17 cellular contexts compared by ENCODE assay signal in genomic region chr6:16766836-16767745, GRCh38. TPM values are rescaled to one million over a fixed set of nuclear protein-coding genes. Genes with fewer than 3 reads are reported as not detected.
DNase-seq lines count a peak whose midpoint lies in the region; ATAC-seq and TF ChIP-seq lines count a peak whose summit lies in the region.
"Had no signal": no experiment of that assay in that cellular context is flagged by ENCODE, and none has a peak within 500 bp of the region (broad histone marks: within the 10 kb centered on the region; RNA-seq: fewer than 3 reads in every experiment).

No MANE protein-coding gene starts in this region.

- H3F3A ChIP-seq in SK-N-SH (replicated peaks; ENCODE audit: insufficient read depth), result peaks cover 76% of the 10 kb centered on the region

- H3K9me3 ChIP-seq in SK-N-SH, result no peaks in the 10 kb centered on the region
- H3K9me3 ChIP-seq in skeletal muscle satellite cell (replicated peaks; ENCODE audit: low read length), result no peaks in the 10 kb centered on the region
- H3K9me3 ChIP-seq: upper lobe of left lung had no signal

- no peaks in the 10 kb centered on the region for H3K36me3 ChIP-seq in SK-N-SH (replicated peaks in 1 of 2; ENCODE audit: control insufficient read depth in 1 of 2, insufficient read depth in 2 of 2, low read length in 1 of 2)
- no peaks in the 10 kb centered on the region for H3K36me3 ChIP-seq in skeletal muscle satellite cell (ENCODE audit: insufficient read depth, low read length)
- H3K36me3 ChIP-seq: upper lobe of left lung had no signal

- ATAC-seq in activated CD8-positive, alpha-beta memory T cell treated with anti-CD3 and anti-CD28 coated beads, Interleukin-2, amount 10 ng/mL, durations not matched to agents 7 days and 5 days, result no peak
- ATAC-seq in HG03039 (IDR thresholded peaks at IDR 0.05; ENCODE audit: unreplicated experiment), result no peak

- H3K4me1 ChIP-seq in SK-N-SH (ENCODE audit: control insufficient read depth in 1 of 2, insufficient read depth in 2 of 2, low read depth in 1 of 2, low read length in 1 of 2), result peaks cover 6 to 46% of the 10 kb centered on the region in 2 experiments
- peaks cover 79% of the 10 kb centered on the region for H3K4me1 ChIP-seq in skeletal muscle satellite cell (ENCODE audit: control insufficient read depth, insufficient read depth, low read length)

- H3K9me2 ChIP-seq in SK-N-SH, result no peaks in the 10 kb centered on the region

- no peak for TF ChIP-seq CTCF in SK-N-SH (IDR thresholded peaks at IDR 0.05)
- TF ChIP-seq CTCF in fibroblast of mammary gland (conservative IDR thresholded peaks at IDR 0.05; ENCODE audit: control insufficient read depth, insufficient read depth, low read depth, low read length), result no peak

- no peak overlapping the region for H3K4me3 ChIP-seq in SK-N-SH (ENCODE audit: low read depth in 2 of 2, low read length in 1 of 2)
- no peak overlapping the region for H3K4me3 ChIP-seq in fibroblast of mammary gland (ENCODE audit: control insufficient read depth, low read depth, low read length)
- H3K4me3 ChIP-seq in skeletal muscle satellite cell (ENCODE audit: low read length), result no peak overlapping the region
- H3K4me3 ChIP-seq: upper lobe of left lung had no signal

- H3K27ac Mint-ChIP-seq in activated CD8-positive, alpha-beta memory T cell treated with anti-CD3 and anti-CD28 coated beads, Interleukin-2, amount 10 ng/mL, durations not matched to agents 7 days and 5 days, result peak overlapping the region; percentile 39
- H3K27ac Mint-ChIP-seq: CD4-positive, alpha-beta T cell; memory B cell had no signal

- H3K27ac ChIP-seq in SK-N-SH (ENCODE audit: low read depth in 2 of 2, low read length in 1 of 2), result peak overlapping the region; percentile 90 to 92; a peak in 3 of 4 replicates

- 72% methylated on average over 7 of the region's 7 CpGs for WGBS in SK-N-SH (ENCODE audit: low lambda C conversion rate)

- H2AFZ ChIP-seq in SK-N-SH (ENCODE audit: low read depth), result no peak overlapping the region

- no peak for DNase-seq in activated CD8-positive, alpha-beta memory T cell treated with anti-CD3 and anti-CD28 coated beads, Interleukin-2, amount 10 ng/mL, durations not matched to agents 7 days and 5 days
- no peak for DNase-seq in activated CD8-positive, alpha-beta memory T cell treated with anti-CD3 and anti-CD28 coated beads for 24 hours
- no peak for DNase-seq in SK-N-SH
- peak; percentile 36 for DNase-seq in fibroblast of mammary gland (ENCODE audit: low read depth)
- no peak for DNase-seq in NCI-H748 (lab: John Stamatoyannopoulos, UW; ENCODE audit: unreplicated experiment)
- DNase-seq in HUDEP-2 (lab: John Stamatoyannopoulos, UW; ENCODE audit: unreplicated experiment in 76 of 76), result no peak
- DNase-seq: activated naive CD4-positive, alpha-beta T cell; caudate nucleus; DMS79 treated with DMSO at 0.1 percent for 48 hours; NCI-H1694 treated with DMSO at 0.1 percent for 48 hours; NCI-H510A treated with DMSO at 0.1 percent for 48 hours; upper lobe of left lung had no signal

- H3K4me2 ChIP-seq in SK-N-SH, result peak overlapping the region; percentile 48; the same call in 1 of the 2 replicates
- H3K4me2 ChIP-seq in skeletal muscle satellite cell (ENCODE audit: low read length), result peak overlapping the region; percentile 73

- peaks cover 5% of the 10 kb centered on the region for H3K36me3 Mint-ChIP-seq in activated CD8-positive, alpha-beta memory T cell treated with anti-CD3 and anti-CD28 coated beads, Interleukin-2, amount 10 ng/mL, durations not matched to agents 7 days and 5 days
- H3K36me3 Mint-ChIP-seq: memory B cell had no signal

- peaks cover 31% of the 10 kb centered on the region for H3K79me2 ChIP-seq in SK-N-SH (ENCODE audit: insufficient read depth)

- no peak overlapping the region for H3K4me3 Mint-ChIP-seq in activated CD8-positive, alpha-beta memory T cell treated with anti-CD3 and anti-CD28 coated beads, Interleukin-2, amount 10 ng/mL, durations not matched to agents 7 days and 5 days
- H3K4me3 Mint-ChIP-seq: CD4-positive, alpha-beta T cell; memory B cell had no signal

- no peak for TF ChIP-seq EP300 in SK-N-SH (IDR thresholded peaks at IDR 0.05; ENCODE audit: borderline replicate concordance in 1 of 2, low read depth in 1 of 2, low read length in 1 of 2)

- H3K4me1 Mint-ChIP-seq in activated CD8-positive, alpha-beta memory T cell treated with anti-CD3 and anti-CD28 coated beads, Interleukin-2, amount 10 ng/mL, durations not matched to agents 7 days and 5 days, result peaks cover 81% of the 10 kb centered on the region

- H3K27me3 Mint-ChIP-seq in activated CD8-positive, alpha-beta memory T cell treated with anti-CD3 and anti-CD28 coated beads, Interleukin-2, amount 10 ng/mL, durations not matched to agents 7 days and 5 days, result no peaks in the 10 kb centered on the region
- H3K27me3 Mint-ChIP-seq: CD4-positive, alpha-beta T cell; memory B cell had no signal

- no peak for TF ChIP-seq RAD21 in SK-N-SH (IDR thresholded peaks at IDR 0.05; ENCODE audit: low read length)

- POLR2A ChIA-PET in SK-N-SH (lab: Yijun Ruan, JAX), result no interaction called here

- no peaks in the 10 kb centered on the region for H4K20me1 ChIP-seq in SK-N-SH (ENCODE audit: insufficient read depth)

- CTCF ChIA-PET in activated CD8-positive, alpha-beta memory T cell treated with anti-CD3 and anti-CD28 coated beads, Interleukin-2, amount 10 ng/mL, durations not matched to agents 7 days and 5 days (lab: Charles Lee), result interaction anchor here (1.3 to 2.5 kb wide), 4 partner anchors 198 to 435 kb away, joined by 4 to 9 read pairs (median 6); no protein-coding TSS in a partner anchor
- CTCF ChIA-PET in SK-N-SH (lab: Yijun Ruan, JAX), result interaction anchor here (1.5 to 2.2 kb wide), 4 partner anchors 10 to 435 kb away, joined by 4 to 8 read pairs (median 6); no protein-coding TSS in a partner anchor

- no peaks in the 10 kb centered on the region for H3K9me3 Mint-ChIP-seq in activated CD8-positive, alpha-beta memory T cell treated with anti-CD3 and anti-CD28 coated beads, Interleukin-2, amount 10 ng/mL, durations not matched to agents 7 days and 5 days (ENCODE audit: low read depth)
- H3K9me3 Mint-ChIP-seq: CD4-positive, alpha-beta T cell; memory B cell had no signal

- H3K27me3 ChIP-seq in SK-N-SH (ENCODE audit: insufficient read depth) (no peaks in the 10 kb centered on the region), skeletal muscle satellite cell (ENCODE audit: control insufficient read depth, insufficient read depth, low read length) (no peaks in the 10 kb centered on the region)
- H3K27me3 ChIP-seq: upper lobe of left lung had no signal

- H3K9ac ChIP-seq in SK-N-SH (peak overlapping the region; percentile 62; the same call in 1 of the 2 replicates), skeletal muscle satellite cell (ENCODE audit: low read depth, low read length) (no peak overlapping the region)

TF ChIP-seq in SK-N-SH, 30 proteins besides CTCF, POLR2A, EP300 and RAD21:
- TF ChIP-seq USF2 (IDR thresholded peaks at IDR 0.05; ENCODE audit: borderline replicate concordance, low read depth, low read length) (no peak), EZH2phosphoT487 (IDR thresholded peaks at IDR 0.05; ENCODE audit: borderline replicate concordance, low read depth) (no peak), RFX5 (IDR thresholded peaks at IDR 0.05; ENCODE audit: low read length) (no peak)
- TF ChIP-seq, protein P1, sequence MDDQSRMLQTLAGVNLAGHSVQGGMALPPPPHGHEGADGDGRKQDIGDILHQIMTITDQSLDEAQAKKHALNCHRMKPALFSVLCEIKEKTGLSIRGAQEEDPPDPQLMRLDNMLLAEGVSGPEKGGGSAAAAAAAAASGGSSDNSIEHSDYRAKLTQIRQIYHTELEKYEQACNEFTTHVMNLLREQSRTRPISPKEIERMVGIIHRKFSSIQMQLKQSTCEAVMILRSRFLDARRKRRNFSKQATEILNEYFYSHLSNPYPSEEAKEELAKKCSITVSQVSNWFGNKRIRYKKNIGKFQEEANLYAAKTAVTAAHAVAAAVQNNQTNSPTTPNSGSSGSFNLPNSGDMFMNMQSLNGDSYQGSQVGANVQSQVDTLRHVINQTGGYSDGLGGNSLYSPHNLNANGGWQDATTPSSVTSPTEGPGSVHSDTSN (IDR thresholded peaks at IDR 0.05), result peak; percentile 43; the same call in 1 of the 2 replicates

RNA-seq across cellular contexts. Expression of gene ATXN1, which starts 5.8 kb away (rescaled TPM):
- 100 to 1,000 TPM in 1 of 2 experiments, 10 to 100 TPM in 1; 84.6 to 117 TPM for total RNA-seq in activated CD8-positive, alpha-beta memory T cell treated with anti-CD3 and anti-CD28 coated beads, Interleukin-2, amount 10 ng/mL, durations not matched to agents 7 days and 5 days
- polyA plus RNA-seq in SK-N-SH (2012; rRNA removed), result 7.9 and 8.1 TPM in 2 replicates
- 5.4 and 5.9 TPM in 2 replicates for polyA plus RNA-seq in SK-N-SH (2012; cell fraction: cytosol; rRNA removed)
- polyA plus RNA-seq in SK-N-SH (2012; cell fraction: nucleus; rRNA removed), result 15.5 and 24.6 TPM in 2 replicates
- 8.1 and 10.9 TPM in 2 replicates for total RNA-seq in skeletal muscle satellite cell (2012; rRNA removed)
- total RNA-seq: OCI-LY7 had no signal
